9 cellular contexts compared by ENCODE assay signal in genomic region chr14:65336191-65336591, GRCh38.
DNase-seq lines count a peak whose midpoint lies in the region; ATAC-seq and TF ChIP-seq lines count a peak whose summit lies in the region.
"Had no signal": no experiment of that assay in that cellular context is flagged by ENCODE, and none has a peak within 500 bp of the region (broad histone marks: within the 10 kb centered on the region; RNA-seq: fewer than 3 reads in every experiment).

No MANE protein-coding gene starts in this region.

- H3K4me3 ChIP-seq in AG04449 (ENCODE audit: low read depth, low read length) (no peak overlapping the region), hepatocyte (no peak overlapping the region), MM.1S (ENCODE audit: low read length) (no peak overlapping the region)
- H3K4me3 ChIP-seq: pancreas had no signal

- H3K4me1 ChIP-seq in hepatocyte (ENCODE audit: insufficient read depth): peaks cover 48% of the 10 kb centered on the region
- H3K4me1 ChIP-seq in MM.1S (ENCODE audit: low read length): peaks cover 30% of the 10 kb centered on the region

- peak overlapping the region; percentile 52 for H3K4me3 Mint-ChIP-seq in activated B cell treated with CpG ODN at 0.5 μM for 24 hours

- H3K79me2 ChIP-seq in hepatocyte (no peaks in the 10 kb centered on the region), MM.1S (ENCODE audit: low read length) (no peaks in the 10 kb centered on the region)

- peak overlapping the region; percentile 85 for H3K27ac ChIP-seq in hepatocyte
- H3K27ac ChIP-seq in MM.1S (ENCODE audit: low read length): no peak overlapping the region
- H3K27ac ChIP-seq: pancreas had no signal

- peaks cover 9% of the 10 kb centered on the region; the same call in 1 of the 2 replicates for H3F3A ChIP-seq in MM.1S (ENCODE audit: insufficient read depth, low read length)

- no peaks in the 10 kb centered on the region for H3K9me3 Mint-ChIP-seq in activated B cell treated with CpG ODN at 0.5 μM for 24 hours

- WGBS in hepatocyte (ENCODE audit: low lambda C conversion rate, missing lambda C conversion rate): 75% methylated on average over 2 of the region's 2 CpGs

- no peaks in the 10 kb centered on the region for H3K9me3 ChIP-seq in hepatocyte (ENCODE audit: low read depth)
- no peaks in the 10 kb centered on the region for H3K9me3 ChIP-seq in MM.1S (replicated peaks; ENCODE audit: insufficient read depth, low read length)
- H3K9me3 ChIP-seq: pancreas had no signal

- CTCF ChIA-PET in AG04449 (lab: Yijun Ruan, JAX): interaction anchor here (1.9 kb wide), 1 partner anchor 8 kb away, joined by 6 read pairs; no protein-coding TSS in a partner anchor
- CTCF ChIA-PET in activated B cell treated with CpG ODN at 0.5 μM for 24 hours (lab: Charles Lee): interaction anchor here (0.8 to 1.2 kb wide), 3 partner anchors 17 to 50 kb away, joined by 3 read pairs; no protein-coding TSS in a partner anchor

- TF ChIP-seq CTCF in AG04449 (IDR thresholded peaks at IDR 0.05; ENCODE audit: insufficient read depth, low read length, missing control alignments) (no peak), activated B cell treated with CpG ODN at 0.5 μM for 24 hours (IDR thresholded peaks at IDR 0.05) (no peak), hepatocyte (IDR thresholded peaks at IDR 0.05; ENCODE audit: poor library complexity) (no peak), MM.1S (IDR thresholded peaks at IDR 0.05; ENCODE audit: low read length) (no peak)

- H3K9me2 ChIP-seq in hepatocyte (replicated peaks; ENCODE audit: insufficient read depth) (no peaks in the 10 kb centered on the region), MM.1S (replicated peaks; ENCODE audit: insufficient read depth, low read length) (no peaks in the 10 kb centered on the region)

- no peaks in the 10 kb centered on the region for H3K36me3 Mint-ChIP-seq in activated B cell treated with CpG ODN at 0.5 μM for 24 hours (ENCODE audit: low read depth)

- H3K27me3 ChIP-seq in hepatocyte (no peaks in the 10 kb centered on the region), MM.1S (replicated peaks; ENCODE audit: insufficient read depth, low read length) (no peaks in the 10 kb centered on the region)
- H3K27me3 ChIP-seq: pancreas had no signal

- H2AFZ ChIP-seq in hepatocyte (no peak overlapping the region), MM.1S (ENCODE audit: low read length) (no peak overlapping the region)

- H3K4me2 ChIP-seq in hepatocyte (peak overlapping the region; percentile 65), MM.1S (ENCODE audit: low read depth, low read length) (no peak overlapping the region)

- no peaks in the 10 kb centered on the region for H4K20me1 ChIP-seq in hepatocyte (ENCODE audit: insufficient read depth, poor library complexity, severe bottlenecking)
- H4K20me1 ChIP-seq in MM.1S (ENCODE audit: insufficient read depth, low read length): no peaks in the 10 kb centered on the region

- peaks cover 59% of the 10 kb centered on the region for H3K4me1 Mint-ChIP-seq in activated B cell treated with CpG ODN at 0.5 μM for 24 hours

- H3K36me3 ChIP-seq in hepatocyte (replicated peaks; ENCODE audit: insufficient read depth, low read depth): no peaks in the 10 kb centered on the region
- H3K36me3 ChIP-seq in MM.1S (replicated peaks; ENCODE audit: insufficient read depth, low read length): no peaks in the 10 kb centered on the region
- H3K36me3 ChIP-seq: pancreas had no signal

- POLR2A ChIA-PET in AG04449 (lab: Yijun Ruan, JAX) (no interaction called here), activated B cell treated with CpG ODN at 0.5 μM for 24 hours (lab: Charles Lee) (interaction anchor here (0.6 to 4.8 kb wide), 3 partner anchors 16 to 76 kb away, joined by 3 to 31 read pairs (median 4); no protein-coding TSS in a partner anchor)

- DNase-seq in AG04449 (ENCODE audit: low read depth, low spot score): peak; percentile 37
- no peak for DNase-seq in activated B cell treated with CpG ODN at 0.5 μM for 24 hours
- peak; percentile 35 for DNase-seq in hepatocyte (ENCODE audit: low spot score)
- no peak for DNase-seq in NOMO-1 treated with DMSO at 0.1 percent for 48 hours (lab: John Stamatoyannopoulos, UW; ENCODE audit: unreplicated experiment)
- no peak for DNase-seq in MM.1S
- DNase-seq in glomerular visceral epithelial cell (ENCODE audit: extremely low spot score): no peak
- DNase-seq in NCI-H2081 treated with DMSO at 0.1 percent for 48 hours (lab: John Stamatoyannopoulos, UW): no peak
- DNase-seq: pancreas had no signal

- ATAC-seq in GM21576 (IDR thresholded peaks at IDR 0.05; ENCODE audit: unreplicated experiment) (peak; percentile 43), activated B cell treated with CpG ODN at 0.5 μM for 24 hours (ENCODE audit: low read depth) (peak; percentile 70)

- H3K9ac ChIP-seq in MM.1S (ENCODE audit: low read length): no peak overlapping the region

- no peaks in the 10 kb centered on the region for H3K27me3 Mint-ChIP-seq in activated B cell treated with CpG ODN at 0.5 μM for 24 hours

- intact Hi-C loops in activated B cell treated with CpG ODN at 0.5 μM for 24 hours (cut with micrococcal nuclease): no loop called here

- H3K27ac Mint-ChIP-seq in activated B cell treated with CpG ODN at 0.5 μM for 24 hours: peak overlapping the region; percentile 63

Comparison
In these comparisons a context has a peak if more than half of its experiments do, and no peak if none do; other contexts are left out.
1. DNase-seq: peak in AG04449 (single experiment) and hepatocyte (single experiment); none in activated B cell treated with CpG ODN at 0.5 μM for 24 hours (single experiment), NOMO-1 treated with DMSO at 0.1 percent for 48 hours (single experiment), MM.1S (single experiment), glomerular visceral epithelial cell (single experiment) and NCI-H2081 treated with DMSO at 0.1 percent for 48 hours (single experiment).